ENCODE assay signal across 1 cellular context in the genomic region with DNA sequence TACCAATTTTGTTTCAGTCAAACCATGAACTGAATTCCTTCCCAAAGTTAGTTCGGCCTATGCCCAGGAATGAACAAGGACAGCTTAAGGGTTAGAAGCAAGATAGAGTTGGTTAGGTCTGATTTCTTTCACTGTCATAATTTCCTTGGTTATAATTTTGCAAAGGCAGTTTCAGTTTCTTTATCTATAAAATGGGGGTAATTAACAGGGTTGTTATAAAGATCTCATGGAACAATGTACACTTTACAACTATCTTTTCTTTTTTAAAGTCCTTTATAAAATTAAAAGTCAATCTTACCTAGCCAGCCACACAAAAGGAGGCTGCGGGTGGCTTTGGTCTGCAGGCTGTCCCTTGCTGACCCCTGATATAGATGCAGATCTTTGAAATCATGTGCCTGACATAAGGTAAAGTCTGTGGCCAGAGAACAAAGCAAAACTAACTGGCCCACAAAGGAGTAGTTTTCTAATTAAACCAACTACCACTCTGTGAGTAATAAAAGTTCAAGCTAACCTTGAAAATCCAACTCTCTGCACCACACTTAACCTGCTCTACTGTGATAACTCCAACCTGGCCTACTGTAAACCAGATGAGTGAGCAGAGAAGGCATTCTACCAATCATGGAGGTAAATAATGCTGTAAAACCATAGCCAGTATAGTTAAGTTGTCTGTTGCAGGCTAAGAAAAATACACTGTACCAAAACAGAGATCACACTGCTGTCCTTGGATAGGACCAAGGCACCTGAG.
TF ChIP-seq lines count a peak whose summit lies in the region.

No MANE protein-coding gene starts in this region.

TF ChIP-seq in GM23338, 12 proteins besides CTCF, POLR2A, EP300 and RAD21 (continued from another document):
- TF ChIP-seq NANOG (IDR thresholded peaks at IDR 0.05; ENCODE audit: borderline replicate concordance): no peak
- no peak for TF ChIP-seq CREB1 (CRISPR knock-in tag; IDR thresholded peaks at IDR 0.05; ENCODE audit: low read depth)
- no peak for TF ChIP-seq ZNF331 (CRISPR knock-in tag; IDR thresholded peaks at IDR 0.05; ENCODE audit: low read depth)
- no peak for TF ChIP-seq POLR2AphosphoS5 (IDR thresholded peaks at IDR 0.05; ENCODE audit: low read depth)
TF ChIP-seq in GM23338: peak in this region for 0.
